In genomic region chr5:117800261-117800660, GRCh38 we compare ENCODE assay signal across 24 cellular contexts.
DNase-seq lines count a peak whose midpoint lies in the region; ATAC-seq and TF ChIP-seq lines count a peak whose summit lies in the region.
"Had no signal": no experiment of that assay in that cellular context is flagged by ENCODE, and none has a peak within 500 bp of the region (broad histone marks: within the 10 kb centered on the region; RNA-seq: fewer than 3 reads in every experiment).

No MANE protein-coding gene starts in this region.

- intact Hi-C loops in left colon (cut with DNase I, micrococcal nuclease), result no loop called here

- H3K4me3 ChIP-seq in LNCaP clone FGC (ENCODE audit: low read depth, low read length), result no peak overlapping the region
- H3K4me3 ChIP-seq: cardiac muscle cell, MG63, mucosa of descending colon, pancreas, Peyer's patch, sigmoid colon, SJSA1, tibial artery had no signal

- peak; percentile 44 for DNase-seq in EL
- DNase-seq in LNCaP clone FGC (ENCODE audit: low read depth), result peak; percentile 76
- DNase-seq in fibroblast of gingiva (ENCODE audit: low read depth), result peak; percentile 45
- DNase-seq in kidney tubule cell (ENCODE audit: low spot score), result peak; percentile 15
- DNase-seq in SW480 (ENCODE audit: low spot score), result no peak
- no peak for DNase-seq in left colon
- DNase-seq in activated CD4-positive, alpha-beta T cell treated with anti-CD3 and anti-CD28 coated beads, Interleukin-2, amount 50 U/mL, for 4 hours, result no peak
- no peak for DNase-seq in activated effector memory CD4-positive, alpha-beta T cell treated with Interleukin-2 at 50 U/mL for 16 hours
- DNase-seq: activated CD4-positive, alpha-beta T cell treated with anti-CD3 and anti-CD28 coated beads for 1 hour; activated gamma-delta T cell treated with Interleukin-2 at 50 U/mL for 16 hours; activated T-cell treated with anti-CD3 and anti-CD28 coated beads, Interleukin-2, amount 50 U/mL, for 1 hour; CD4-positive, alpha-beta T cell; MG63; mucosa of descending colon; NCI-H146; NCI-H2171 treated with DMSO at 0.1 percent for 48 hours; NCI-H69; pancreas; Peyer's patch; sigmoid colon; stimulated activated naive CD8-positive, alpha-beta T cell treated with anti-CD3 and anti-CD28 coated beads, Interleukin-15, amount 100 ng/mL, for 72 hours; tibial artery had no signal

- TF ChIP-seq CTCF in LNCaP clone FGC (IDR thresholded peaks at IDR 0.05; ENCODE audit: control insufficient read depth, extremely low read depth, insufficient read depth), result no peak

- ATAC-seq in left colon, result no peak
- ATAC-seq: mucosa of descending colon; pancreas; stimulated activated naive CD8-positive, alpha-beta T cell treated with anti-CD3 and anti-CD28 coated beads, Interleukin-15, amount 100 ng/mL, for 72 hours had no signal

Comparison
In these comparisons a context has a peak if more than half of its experiments do, and no peak if none do; other contexts are left out.
1. DNase-seq: peak in EL (single experiment), LNCaP clone FGC (single experiment), fibroblast of gingiva (single experiment) and kidney tubule cell (single experiment); none in SW480 (single experiment), left colon (0 of 2), activated CD4-positive, alpha-beta T cell treated with anti-CD3 and anti-CD28 coated beads, Interleukin-2, amount 50 U/mL, for 4 hours (0 of 2) and activated effector memory CD4-positive, alpha-beta T cell treated with Interleukin-2 at 50 U/mL for 16 hours (single experiment).